21 cellular contexts compared by ENCODE assay signal in genomic region chr15:74216949-74217348, GRCh38. TPM values are rescaled to one million over a fixed set of nuclear protein-coding genes. Genes with fewer than 3 reads are reported as not detected.
DNase-seq lines count a peak whose midpoint lies in the region; FAIRE-seq and TF ChIP-seq lines count a peak whose summit lies in the region.
"Had no signal": no experiment of that assay in that cellular context is flagged by ENCODE, and none has a peak within 500 bp of the region (broad histone marks: within the 10 kb centered on the region; RNA-seq: fewer than 3 reads in every experiment).

No MANE protein-coding gene starts in this region.

- peaks cover 47 to 55% of the 10 kb centered on the region in 2 donors for H3K4me1 ChIP-seq in neuronal stem cell (ENCODE audit: control insufficient read depth in 2 of 2, insufficient read depth in 1 of 2, low read depth in 1 of 2, low read length in 2 of 2)
- H3K4me1 ChIP-seq: Caco-2 had no signal

- no CpG with 5 or more reads among the region's 3 CpGs for WGBS in neuronal stem cell (ENCODE audit: extremely low coverage in 2 of 2, insufficient read length in 2 of 2, insufficient replicate concordance in 1 of 2), 2 donors

- H2AK5ac ChIP-seq in neuronal stem cell (ENCODE audit: low read depth, low read length): peak overlapping the region; percentile 10

- peak overlapping the region; percentile 6 for H2BK120ac ChIP-seq in neuronal stem cell (ENCODE audit: low read depth, low read length)

- DNase-seq in Calu3 (peak; percentile 67), neuronal stem cell (ENCODE audit: low spot score) (no peak), GM19239 (ENCODE audit: insufficient read length, low spot score) (no peak), DMS79 treated with DMSO at 0.1 percent for 48 hours (lab: John Stamatoyannopoulos, UW) (no peak), D721Med (ENCODE audit: insufficient read length, low spot score) (no peak)
- DNase-seq: AML-193; Caco-2; CD4-positive, alpha-beta T cell; DND-41; EL; H7; IMR-90 had no signal

- no peak for TF ChIP-seq CTCF in Calu3 (IDR thresholded peaks at IDR 0.05; ENCODE audit: unreplicated experiment)
- TF ChIP-seq CTCF in brain (conservative IDR thresholded peaks at IDR 0.05): no peak
- TF ChIP-seq CTCF in nephron (IDR thresholded peaks at IDR 0.05; ENCODE audit: unreplicated experiment in 3 of 3): no peak
- no peak for TF ChIP-seq CTCF in D721Med (IDR thresholded peaks at IDR 0.05; ENCODE audit: insufficient read depth, missing control alignments)

- H3K4me1 Mint-ChIP-seq in Calu3 (ENCODE audit: low read depth, unreplicated experiment) (peaks cover 44% of the 10 kb centered on the region), brain (peaks cover 81% of the 10 kb centered on the region), nephron (peaks cover 79% of the 10 kb centered on the region)

- H3K9ac ChIP-seq in neuronal stem cell (ENCODE audit: low read depth, low read length, poor library complexity): no peak overlapping the region

- H3K27ac Mint-ChIP-seq in Calu3 (ENCODE audit: unreplicated experiment) (no peak overlapping the region), brain (peak overlapping the region; percentile 9 to 75 (median 54)), nephron (peak overlapping the region in 2 of 3 experiments; percentile 69 to 86)
- H3K27ac Mint-ChIP-seq: CD4-positive, alpha-beta T cell; GM23338 had no signal

- no peak overlapping the region for H3K4ac ChIP-seq in neuronal stem cell (ENCODE audit: low read length)

- H3K4me2 ChIP-seq in neuronal stem cell (ENCODE audit: insufficient read depth, low read length, poor library complexity, severe bottlenecking): no peak overlapping the region
- H3K4me2 ChIP-seq: A549 had no signal

- H3K4me3 Mint-ChIP-seq in Calu3 (ENCODE audit: low read depth, unreplicated experiment) (no peak overlapping the region), brain (no peak overlapping the region), nephron (no peak overlapping the region)
- H3K4me3 Mint-ChIP-seq: CD4-positive, alpha-beta T cell; GM23338 had no signal

- no peak overlapping the region for H4K8ac ChIP-seq in neuronal stem cell (ENCODE audit: low read depth, low read length)

- peak overlapping the region; percentile 18 for H2BK12ac ChIP-seq in neuronal stem cell (ENCODE audit: low read length)

- no peak overlapping the region for H3K4me3 ChIP-seq in neuronal stem cell (ENCODE audit: low read length in 2 of 2)
- H3K4me3 ChIP-seq: A549, GM12878, GM23338, K562 had no signal

- H3K27ac ChIP-seq in neuronal stem cell (replicated peaks; ENCODE audit: low read length): no peak overlapping the region
- H3K27ac ChIP-seq: 22Rv1, C4-2B had no signal

- no peak overlapping the region for H4K91ac ChIP-seq in neuronal stem cell (ENCODE audit: low read depth, low read length, poor library complexity)

- no peak overlapping the region for H3K23ac ChIP-seq in neuronal stem cell (ENCODE audit: low read depth, low read length, poor library complexity)

- no peak for FAIRE-seq in GM19239 (lab: Jason Lieb, UNC)
- FAIRE-seq in D721Med (lab: Jason Lieb, UNC): no peak
- FAIRE-seq: A549, GM12878, K562 had no signal

- peaks cover 5% of the 10 kb centered on the region for H3K36me3 Mint-ChIP-seq in Calu3 (ENCODE audit: insufficient read depth, unreplicated experiment)
- no peaks in the 10 kb centered on the region for H3K36me3 Mint-ChIP-seq in brain
- H3K36me3 Mint-ChIP-seq in nephron (ENCODE audit: low read depth): no peaks in the 10 kb centered on the region

- peak overlapping the region; percentile 13 for H2BK15ac ChIP-seq in neuronal stem cell (ENCODE audit: low read length)

- no TSS peak for BruUV-seq in Calu3 (replicated peaks; lab: Mats Ljungman, UMichigan)

- no peaks in the 10 kb centered on the region for H3K9me3 ChIP-seq in neuronal stem cell (replicated peaks in 1 of 2; ENCODE audit: control insufficient read depth in 2 of 2, insufficient read depth in 1 of 2, low read depth in 1 of 2, low read length in 2 of 2)
- H3K9me3 ChIP-seq: A549, Caco-2 had no signal

- CTCF ChIA-PET in Calu3 (lab: Charles Lee): interaction anchor here (0.8 to 1.3 kb wide), 2 partner anchors 14 to 79 kb away, joined by 3 read pairs; partner anchors contain the start of gene STRA6

- peaks cover 0 to 2% (median 0%) of the 10 kb centered on the region in 3 experiments for H3K27me3 ChIP-seq in neuronal stem cell (ENCODE audit: control insufficient read depth in 3 of 3, insufficient read depth in 3 of 3, low read depth in 1 of 3, low read length in 3 of 3)

- H3K79me1 ChIP-seq in neuronal stem cell (ENCODE audit: low read depth, low read length): no peaks in the 10 kb centered on the region

- peak overlapping the region; percentile 55 for H3K18ac ChIP-seq in neuronal stem cell (ENCODE audit: low read length)

- peaks cover 37% of the 10 kb centered on the region for H3K27me3 Mint-ChIP-seq in Calu3 (ENCODE audit: unreplicated experiment)
- no peaks in the 10 kb centered on the region for H3K27me3 Mint-ChIP-seq in brain
- peaks cover 2% of the 10 kb centered on the region for H3K27me3 Mint-ChIP-seq in nephron (ENCODE audit: low read depth)

- H3K9me3 Mint-ChIP-seq in Calu3 (ENCODE audit: low read depth, unreplicated experiment) (no peaks in the 10 kb centered on the region), brain (peaks cover 0 to 4% (median 0%) of the 10 kb centered on the region in 5 experiments), nephron (no peaks in the 10 kb centered on the region)
- H3K9me3 Mint-ChIP-seq: CD4-positive, alpha-beta T cell; GM23338 had no signal

- intact Hi-C loops in Calu3 (cut with micrococcal nuclease; ENCODE audit: unreplicated experiment): no loop called here

- no peaks in the 10 kb centered on the region for H3K36me3 ChIP-seq in neuronal stem cell (replicated peaks in 1 of 2; ENCODE audit: control insufficient read depth in 2 of 2, insufficient read depth in 2 of 2, low read length in 2 of 2)

- H2AFZ ChIP-seq in neuronal stem cell (ENCODE audit: low read length): no peak overlapping the region
- H2AFZ ChIP-seq: GM23338 had no signal

- no peak overlapping the region for H3K14ac ChIP-seq in neuronal stem cell (ENCODE audit: low read length)

- H2BK5ac ChIP-seq in neuronal stem cell (ENCODE audit: low read length): no peak overlapping the region

RNA-seq across cellular contexts. Expression of gene STRA6, which starts 14.4 kb away (rescaled TPM):
- total RNA-seq in Calu3 (2022): 5.9 and 8.4 TPM in 2 replicates
- polyA plus RNA-seq in brain (ENCODE audit: insufficient read depth, low read depth, low replicate concordance): 1.1 TPM
- polyA plus RNA-seq in neuronal stem cell (2013, experiment 1 of 2): 3.9 TPM
- 3.4 TPM for polyA plus RNA-seq in neuronal stem cell (2013, experiment 2 of 2)
- total RNA-seq: CD4-positive, alpha-beta T cell; HT1080; IMR-90 had no signal

RNA-seq across cellular contexts. Expression of gene CCDC33, which starts 19.2 kb away (rescaled TPM):
- 2.1 and 2.7 TPM in 2 replicates for total RNA-seq in Calu3 (2022)
- polyA plus RNA-seq in brain (ENCODE audit: insufficient read depth, low read depth, low replicate concordance): 0.46 TPM
- 1.3 TPM for polyA plus RNA-seq in neuronal stem cell (2013, experiment 1 of 2)
- polyA plus RNA-seq in neuronal stem cell (2013, experiment 2 of 2): 1.1 TPM
- total RNA-seq: Caco-2; CD4-positive, alpha-beta T cell; HT1080; IMR-90 had no signal
- polyA plus RNA-seq: IMR-90 had no signal

RNA-seq across cellular contexts. Expression of gene ISLR, which starts 43.4 kb away (rescaled TPM):
- total RNA-seq in Calu3 (2022): not detected in 2 replicates
- polyA plus RNA-seq in brain (ENCODE audit: insufficient read depth, low read depth, low replicate concordance): 13.7 TPM
- 0.56 TPM for polyA plus RNA-seq in neuronal stem cell (2013, experiment 1 of 2)
- 0.73 TPM for polyA plus RNA-seq in neuronal stem cell (2013, experiment 2 of 2)
- total RNA-seq: Caco-2; CD4-positive, alpha-beta T cell; GM23338; K562 had no signal
- polyA plus RNA-seq: K562 had no signal
